16 cellular contexts compared by ENCODE assay signal in genomic region chr2:50116096-50116495, GRCh38.
DNase-seq lines count a peak whose midpoint lies in the region; ATAC-seq, FAIRE-seq and TF ChIP-seq lines count a peak whose summit lies in the region.
"Had no signal": no experiment of that assay in that cellular context is flagged by ENCODE, and none has a peak within 500 bp of the region (broad histone marks: within the 10 kb centered on the region; RNA-seq: fewer than 3 reads in every experiment).

No MANE protein-coding gene starts in this region.

- 0% methylated on average over 3 of the region's 3 CpGs for WGBS in K562 (ENCODE audit: insufficient coverage, low coverage, missing lambda C conversion rate)

- no peak for TF ChIP-seq RAD21 in K562 (CRISPR knock-in tag; conservative IDR thresholded peaks at IDR 0.05 in 1 of 2, IDR thresholded peaks at IDR 0.05 in 1 of 2)

- H2AFZ ChIP-seq in K562 (ENCODE audit: low read depth, low read length) = no peak overlapping the region

- no peak for TF ChIP-seq EP300 in K562 (IDR thresholded peaks at IDR 0.05; ENCODE audit: low read length)

- TF ChIP-seq CTCF in HEK293 (tag by site-specific recombination; IDR thresholded peaks at IDR 0.05) (no peak), K562 (IDR thresholded peaks at IDR 0.05 in 2 of 3, conservative IDR thresholded peaks at IDR 0.05 in 1 of 3; ENCODE audit: insufficient read depth in 2 of 3, low read depth in 1 of 3, low read length in 3 of 3) (no peak), mesothelial cell of epicardium (IDR thresholded peaks at IDR 0.05; ENCODE audit: unreplicated experiment) (no peak)

- no peak for FAIRE-seq in K562 (lab: Jason Lieb, UNC)
- FAIRE-seq: D721Med, GM12892, GM19239, H54 had no signal

- H3K9ac ChIP-seq in K562 (ENCODE audit: insufficient read depth in 1 of 2, low read depth in 2 of 2, low read length in 2 of 2) = no peak overlapping the region

- CTCF ChIA-PET in HEK293 (lab: Yijun Ruan, JAX) (interaction anchor here (0.6 kb wide), 1 partner anchor 26 kb away, joined by 3 read pairs; no protein-coding TSS in a partner anchor), K562 (lab: Yijun Ruan, JAX; ENCODE audit: low intra/inter-chr PET ratio) (no interaction called here)

- no peaks in the 10 kb centered on the region for H3K79me2 ChIP-seq in K562 (ENCODE audit: control insufficient read depth, insufficient read depth, low read length)

- no peaks in the 10 kb centered on the region for H3K9me1 ChIP-seq in K562 (ENCODE audit: control insufficient read depth, insufficient read depth, low read length)

- POLR2A ChIA-PET in HEK293 (lab: Yijun Ruan, JAX) (no interaction called here), K562 (lab: Yijun Ruan, JAX) (no interaction called here)

- no peaks in the 10 kb centered on the region for H3K36me3 Mint-ChIP-seq in mesothelial cell of epicardium
- H3K36me3 Mint-ChIP-seq: CD14-positive monocyte; CD8-positive, alpha-beta T cell had no signal

- no peak for DNase-seq in K562 (ENCODE audit: extremely low read depth in 1 of 4, low spot score in 3 of 4)
- DNase-seq in mesothelial cell of epicardium (ENCODE audit: low spot score in 2 of 2, unreplicated experiment in 2 of 2) = no peak
- DNase-seq in mucosa of gallbladder (ENCODE audit: low spot score) = no peak
- DNase-seq in DMS 273 (lab: John Stamatoyannopoulos, UW; ENCODE audit: unreplicated experiment) = no peak
- DNase-seq: CD8-positive, alpha-beta T cell; COR-L47; DND-41; GDM1; KBM-7 had no signal

- peaks cover 3% of the 10 kb centered on the region for H3K9me3 Mint-ChIP-seq in mesothelial cell of epicardium

- no peak overlapping the region for H3K4me3 Mint-ChIP-seq in mesothelial cell of epicardium
- H3K4me3 Mint-ChIP-seq: CD14-positive monocyte; CD8-positive, alpha-beta T cell had no signal

- intact Hi-C loops in K562 (cut with micrococcal nuclease) = no loop called here

- no peak overlapping the region for H3K4me3 ChIP-seq in HEK293 (ENCODE audit: low read depth, low read length)
- no peak overlapping the region for H3K4me3 ChIP-seq in K562

- H3K36me3 ChIP-seq in HEK293 (ENCODE audit: control insufficient read depth in 2 of 2, insufficient read depth in 1 of 2, low read length in 2 of 2) (no peaks in the 10 kb centered on the region), K562 (ENCODE audit: control insufficient read depth, insufficient read depth, low read length) (no peaks in the 10 kb centered on the region)

- H3K4me1 ChIP-seq in HEK293 (ENCODE audit: control insufficient read depth, insufficient read depth, low read length) (no peaks in the 10 kb centered on the region), K562 (replicated peaks in 1 of 2; ENCODE audit: control insufficient read depth in 2 of 2, insufficient read depth in 2 of 2, low read length in 2 of 2) (no peaks in the 10 kb centered on the region)

- H3K4me2 ChIP-seq in K562 (ENCODE audit: insufficient read depth, low read length) = no peak overlapping the region

- in situ Hi-C loops in K562 (cut with MboI) = no loop called here

- ATAC-seq in K562 (no peak), HG03432 (IDR thresholded peaks at IDR 0.05; ENCODE audit: unreplicated experiment) (no peak)
- ATAC-seq: CD8-positive, alpha-beta T cell had no signal

- H3K27ac Mint-ChIP-seq in mesothelial cell of epicardium = peak overlapping the region; percentile 31
- H3K27ac Mint-ChIP-seq: CD14-positive monocyte; CD8-positive, alpha-beta T cell had no signal

- H3K27me3 Mint-ChIP-seq in mesothelial cell of epicardium (ENCODE audit: low read depth) = no peaks in the 10 kb centered on the region

- H4K20me1 ChIP-seq in K562 (replicated peaks; ENCODE audit: control insufficient read depth, insufficient read depth, low read length) = no peaks in the 10 kb centered on the region

- H3K27ac ChIP-seq in HEK293 (ENCODE audit: extremely low read depth, low read depth, low read length) (no peak overlapping the region), K562 (ENCODE audit: extremely low read depth, low read depth, low read length) (no peak overlapping the region)

- no peak for TF ChIP-seq POLR2A in K562 (conservative IDR thresholded peaks at IDR 0.05)

- peaks cover 43% of the 10 kb centered on the region for H3K4me1 Mint-ChIP-seq in mesothelial cell of epicardium
- H3K4me1 Mint-ChIP-seq: CD14-positive monocyte had no signal

- H3K9me3 ChIP-seq in HEK293 (ENCODE audit: control insufficient read depth, insufficient read depth, low read depth, low read length) (no peaks in the 10 kb centered on the region), K562 (replicated peaks; ENCODE audit: control insufficient read depth, insufficient read depth, low read depth, low read length) (no peaks in the 10 kb centered on the region)

- no peaks in the 10 kb centered on the region for H3K27me3 ChIP-seq in K562 (ENCODE audit: control insufficient read depth in 2 of 2, insufficient read depth in 2 of 2, low read length in 2 of 2)

- no TSS peak for BruUV-seq in K562 (replicated peaks; lab: Mats Ljungman, UMichigan)

TF ChIP-seq in HEK293, 187 proteins besides CTCF, POLR2A, EP300 and RAD21:
- peak; percentile 70; the same call in 1 of the 2 replicates for TF ChIP-seq TRIM28 (IDR thresholded peaks at IDR 0.05; ENCODE audit: borderline replicate concordance, low read length)
- TF ChIP-seq INSM2 (tag by site-specific recombination; IDR thresholded peaks at IDR 0.05) = no peak
- no peak for TF ChIP-seq ZSCAN4 (tag by site-specific recombination; IDR thresholded peaks at IDR 0.05)
- peak; percentile 78; the same call in 1 of the 2 replicates for TF ChIP-seq TCF7L2 (IDR thresholded peaks at IDR 0.05; ENCODE audit: borderline replicate concordance, low read depth, low read length)

TF ChIP-seq in K562, 482 proteins besides CTCF, POLR2A, EP300 and RAD21:
- TF ChIP-seq ZNF274 (IDR thresholded peaks at IDR 0.05; ENCODE audit: borderline replicate concordance, low read depth, low read length) (no peak), TRIM28 (IDR thresholded peaks at IDR 0.05) (no peak), PHF20 (IDR thresholded peaks at IDR 0.05; ENCODE audit: partially characterized antibody) (no peak), ELK1 (CRISPR knock-in tag; IDR thresholded peaks at IDR 0.05) (no peak), MAFF (IDR thresholded peaks at IDR 0.05; ENCODE audit: low read length) (0 out of 2 replicates have a peak, but pooled peaks have one; percentile 9), MED1 (CRISPR knock-in tag; IDR thresholded peaks at IDR 0.05; ENCODE audit: borderline replicate concordance) (no peak)

Comparison
In these comparisons a context has a peak if more than half of its experiments do, and no peak if none do; other contexts are left out.
1. Of the 44 proteins assayed by ChIP-seq in both K562 and HEK293: peak only in K562: none; only in HEK293: TCF7L2 and TRIM28; in both: none; in neither: 42.